1 cellular context compared by ENCODE assay signal in genomic region chr19:923551-924211, GRCh38.
TF ChIP-seq lines count a peak whose summit lies in the region.

No MANE protein-coding gene starts in this region.

TF ChIP-seq in GM23338, 12 proteins besides CTCF, POLR2A, EP300 and RAD21:
- no peak for TF ChIP-seq ZNF331 (CRISPR knock-in tag; IDR thresholded peaks at IDR 0.05; ENCODE audit: low read depth)
- TF ChIP-seq POLR2AphosphoS5 (IDR thresholded peaks at IDR 0.05; ENCODE audit: low read depth), result no peak
- TF ChIP-seq EZH2phosphoT487 (IDR thresholded peaks at IDR 0.05; ENCODE audit: unreplicated experiment), result no peak
